21 cellular contexts compared by ENCODE assay signal in the genomic region with DNA sequence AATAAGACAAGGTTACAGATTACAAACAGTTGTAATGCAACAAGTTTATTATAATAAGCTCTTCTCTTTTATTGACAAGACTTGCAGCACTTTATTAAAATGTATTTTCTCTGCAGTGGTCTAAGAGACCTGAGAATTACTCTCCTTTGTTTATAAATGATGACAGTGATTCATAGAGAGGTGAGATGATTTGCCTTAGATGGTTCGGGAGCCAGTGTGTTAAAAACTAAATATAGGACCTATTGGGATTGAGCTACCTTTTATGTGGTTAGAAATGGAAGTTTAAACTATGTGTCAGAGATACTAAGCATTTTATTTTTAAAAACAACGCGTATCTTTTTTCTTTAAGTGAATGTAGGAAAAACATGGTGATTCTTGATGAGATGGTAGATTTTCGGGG. TPM values are rescaled to one million over a fixed set of nuclear protein-coding genes. Genes with fewer than 3 reads are reported as not detected.
"Had no signal": no experiment of that assay in that cellular context is flagged by ENCODE, and none has a peak within 500 bp of the region (broad histone marks: within the 10 kb centered on the region; RNA-seq: fewer than 3 reads in every experiment).

No MANE protein-coding gene starts in this region.

- H3K27me3 ChIP-seq: MG63, SJCRH30 had no signal

- H3K36me3 ChIP-seq: MG63, SJCRH30 had no signal

- H3K27ac ChIP-seq: RWPE1, SJCRH30 had no signal

- ATAC-seq: SK-N-SH treated with all-trans-retinoic acid at 6 μM for 48 hours had no signal

- FAIRE-seq: RCC 7860 had no signal

- DNase-seq: IMR-90, KG1, MG63, NCI-H1092, NCI-H1105 treated with DMSO at 0.1 percent for 48 hours, NCI-H1417 treated with DMSO at 0.1 percent for 48 hours, NCI-H146, NCI-H1694 treated with DMSO at 0.1 percent for 48 hours, NCI-H1930, NCI-H2081, NCI-H2107, NCI-H524, NCI-H774, SHP77 treated with DMSO at 0.1 percent for 48 hours, SJCRH30 had no signal

- H3K9me3 ChIP-seq: MG63, SJCRH30 had no signal

- H3K4me3 ChIP-seq: MG63, SJCRH30 had no signal

RNA-seq across cellular contexts. Expression of gene KRTAP3-3, which starts 2.9 kb away (rescaled TPM):
- total RNA-seq: HT-29; IMR-90; NCI-H460; SJCRH30; T-helper 1 cell treated with Interleukin-12 subunit alpha and Interleukin-12 subunit beta and Interleukin-4 antibody, amounts not matched to agents 30 ng/mL and 1 ng/mL, for 36 hours had no signal
- polyA plus RNA-seq: IMR-90 had no signal

RNA-seq across cellular contexts. Expression of gene KRTAP3-2, which starts 2.9 kb away (rescaled TPM):
- total RNA-seq: HT-29; IMR-90; NCI-H460; SJCRH30; T-helper 1 cell treated with Interleukin-12 subunit alpha and Interleukin-12 subunit beta and Interleukin-4 antibody, amounts not matched to agents 30 ng/mL and 1 ng/mL, for 36 hours had no signal
- polyA plus RNA-seq: IMR-90 had no signal

RNA-seq across cellular contexts. Expression of gene KRTAP3-1, which starts 12.1 kb away (rescaled TPM):
- total RNA-seq: HT-29; IMR-90; NCI-H460; SJCRH30; T-helper 1 cell treated with Interleukin-12 subunit alpha and Interleukin-12 subunit beta and Interleukin-4 antibody, amounts not matched to agents 30 ng/mL and 1 ng/mL, for 36 hours had no signal
- polyA plus RNA-seq: IMR-90 had no signal

RNA-seq across cellular contexts. Expression of gene KRT40, which starts 12.7 kb away (rescaled TPM):
- total RNA-seq: IMR-90; NCI-H460; SJCRH30; T-helper 1 cell treated with Interleukin-12 subunit alpha and Interleukin-12 subunit beta and Interleukin-4 antibody, amounts not matched to agents 30 ng/mL and 1 ng/mL, for 36 hours had no signal
- polyA plus RNA-seq: IMR-90 had no signal

RNA-seq across cellular contexts. Expression of gene KRT39, which starts 30.1 kb away (rescaled TPM):
- total RNA-seq: HT-29; IMR-90; NCI-H460; SJCRH30; T-helper 1 cell treated with Interleukin-12 subunit alpha and Interleukin-12 subunit beta and Interleukin-4 antibody, amounts not matched to agents 30 ng/mL and 1 ng/mL, for 36 hours had no signal
